In the genomic region with DNA sequence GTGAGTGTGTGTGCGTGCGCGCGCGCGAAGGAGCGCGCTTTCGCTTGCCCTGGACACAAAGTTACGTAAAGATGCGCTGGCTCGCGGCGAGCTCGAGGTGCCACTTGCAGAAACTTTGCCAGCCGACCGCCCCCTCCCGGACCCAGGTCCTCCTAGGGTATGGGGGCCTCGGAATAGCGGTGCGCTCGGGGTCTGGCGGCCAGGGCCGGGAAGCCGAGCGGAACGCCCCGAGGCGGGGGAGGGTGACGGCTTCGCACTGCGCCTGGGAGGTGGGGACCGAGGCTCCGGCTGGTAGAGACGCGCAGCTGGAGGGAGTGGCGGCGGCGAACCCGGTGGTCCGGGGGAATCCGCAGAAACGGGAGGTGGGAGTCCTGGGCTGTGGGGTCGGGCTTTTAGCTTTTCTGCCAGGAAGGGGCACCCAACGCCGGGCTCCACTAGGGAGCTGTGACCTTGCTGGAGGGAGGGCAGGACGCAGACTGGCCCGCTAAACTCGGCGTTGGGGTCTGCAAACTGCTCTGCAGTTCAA, we compare ENCODE assay signal across 1 cellular context.
TF ChIP-seq lines count a peak whose summit lies in the region.

No MANE protein-coding gene starts in this region.

TF ChIP-seq in GM12878, 131 proteins besides CTCF, POLR2A, EP300 and RAD21:
- TF ChIP-seq, protein P1, sequence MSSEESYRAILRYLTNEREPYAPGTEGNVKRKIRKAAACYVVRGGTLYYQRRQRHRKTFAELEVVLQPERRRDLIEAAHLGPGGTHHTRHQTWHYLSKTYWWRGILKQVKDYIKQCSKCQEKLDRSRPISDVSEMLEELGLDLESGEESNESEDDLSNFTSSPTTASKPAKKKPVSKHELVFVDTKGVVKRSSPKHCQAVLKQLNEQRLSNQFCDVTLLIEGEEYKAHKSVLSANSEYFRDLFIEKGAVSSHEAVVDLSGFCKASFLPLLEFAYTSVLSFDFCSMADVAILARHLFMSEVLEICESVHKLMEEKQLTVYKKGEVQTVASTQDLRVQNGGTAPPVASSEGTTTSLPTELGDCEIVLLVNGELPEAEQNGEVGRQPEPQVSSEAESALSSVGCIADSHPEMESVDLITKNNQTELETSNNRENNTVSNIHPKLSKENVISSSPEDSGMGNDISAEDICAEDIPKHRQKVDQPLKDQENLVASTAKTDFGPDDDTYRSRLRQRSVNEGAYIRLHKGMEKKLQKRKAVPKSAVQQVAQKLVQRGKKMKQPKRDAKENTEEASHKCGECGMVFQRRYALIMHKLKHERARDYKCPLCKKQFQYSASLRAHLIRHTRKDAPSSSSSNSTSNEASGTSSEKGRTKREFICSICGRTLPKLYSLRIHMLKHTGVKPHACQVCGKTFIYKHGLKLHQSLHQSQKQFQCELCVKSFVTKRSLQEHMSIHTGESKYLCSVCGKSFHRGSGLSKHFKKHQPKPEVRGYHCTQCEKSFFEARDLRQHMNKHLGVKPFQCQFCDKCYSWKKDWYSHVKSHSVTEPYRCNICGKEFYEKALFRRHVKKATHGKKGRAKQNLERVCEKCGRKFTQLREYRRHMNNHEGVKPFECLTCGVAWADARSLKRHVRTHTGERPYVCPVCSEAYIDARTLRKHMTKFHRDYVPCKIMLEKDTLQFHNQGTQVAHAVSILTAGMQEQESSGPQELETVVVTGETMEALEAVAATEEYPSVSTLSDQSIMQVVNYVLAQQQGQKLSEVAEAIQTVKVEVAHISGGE (CRISPR knock-in tag; IDR thresholded peaks at IDR 0.05) = no peak
- TF ChIP-seq SP1 (IDR thresholded peaks at IDR 0.05; ENCODE audit: low read depth, low read length) (no peak), ZNF207 (IDR thresholded peaks at IDR 0.05; ENCODE audit: borderline replicate concordance) (no peak), POLR2AphosphoS2 (IDR thresholded peaks at IDR 0.05; ENCODE audit: low read depth, low read length) (no peak)
- TF ChIP-seq, protein P2, sequence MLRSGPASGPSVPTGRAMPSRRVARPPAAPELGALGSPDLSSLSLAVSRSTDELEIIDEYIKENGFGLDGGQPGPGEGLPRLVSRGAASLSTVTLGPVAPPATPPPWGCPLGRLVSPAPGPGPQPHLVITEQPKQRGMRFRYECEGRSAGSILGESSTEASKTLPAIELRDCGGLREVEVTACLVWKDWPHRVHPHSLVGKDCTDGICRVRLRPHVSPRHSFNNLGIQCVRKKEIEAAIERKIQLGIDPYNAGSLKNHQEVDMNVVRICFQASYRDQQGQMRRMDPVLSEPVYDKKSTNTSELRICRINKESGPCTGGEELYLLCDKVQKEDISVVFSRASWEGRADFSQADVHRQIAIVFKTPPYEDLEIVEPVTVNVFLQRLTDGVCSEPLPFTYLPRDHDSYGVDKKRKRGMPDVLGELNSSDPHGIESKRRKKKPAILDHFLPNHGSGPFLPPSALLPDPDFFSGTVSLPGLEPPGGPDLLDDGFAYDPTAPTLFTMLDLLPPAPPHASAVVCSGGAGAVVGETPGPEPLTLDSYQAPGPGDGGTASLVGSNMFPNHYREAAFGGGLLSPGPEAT (IDR thresholded peaks at IDR 0.05; ENCODE audit: low read depth) = no peak
